23 cellular contexts compared by ENCODE assay signal in genomic region chr17:50906443-50906842, GRCh38. TPM values are rescaled to one million over a fixed set of nuclear protein-coding genes. Genes with fewer than 3 reads are reported as not detected.
DNase-seq lines count a peak whose midpoint lies in the region; ATAC-seq, FAIRE-seq and TF ChIP-seq lines count a peak whose summit lies in the region.
"Had no signal": no experiment of that assay in that cellular context is flagged by ENCODE, and none has a peak within 500 bp of the region (broad histone marks: within the 10 kb centered on the region; RNA-seq: fewer than 3 reads in every experiment).

No MANE protein-coding gene starts in this region.

- peak overlapping the region; percentile 80 for H3K27ac Mint-ChIP-seq in T-cell
- H3K27ac Mint-ChIP-seq in stimulated activated effector memory CD8-positive, alpha-beta T cell treated with anti-CD3 and anti-CD28 coated beads, Interleukin-12 subunit alpha, Interleukin-12 subunit beta, amount 100 ng/mL, for 72 hours, result peak overlapping the region; percentile 97

- H3K9ac ChIP-seq in SK-N-SH (no peak overlapping the region), kidney (ENCODE audit: low read length in 2 of 2) (no peak overlapping the region)
- H3K9ac ChIP-seq: KMS-11 had no signal

- no peaks in the 10 kb centered on the region for H3K79me2 ChIP-seq in SK-N-SH (ENCODE audit: insufficient read depth)

- peak; percentile 1; the same call in 1 of the 2 replicates for TF ChIP-seq RAD21 in SK-N-SH (IDR thresholded peaks at IDR 0.05; ENCODE audit: low read length)

- no peaks in the 10 kb centered on the region for H3K36me3 Mint-ChIP-seq in T-cell
- peaks cover 12% of the 10 kb centered on the region for H3K36me3 Mint-ChIP-seq in stimulated activated effector memory CD8-positive, alpha-beta T cell treated with anti-CD3 and anti-CD28 coated beads, Interleukin-12 subunit alpha, Interleukin-12 subunit beta, amount 100 ng/mL, for 72 hours
- H3K36me3 Mint-ChIP-seq: activated naive CD4-positive, alpha-beta T cell treated with anti-CD3 and anti-CD28 coated beads, Interleukin-2, amount 50 U/mL, for 24 hours had no signal

- H3K4me1 Mint-ChIP-seq in T-cell, result peaks cover 71 to 75% (median 74%) of the 10 kb centered on the region in 3 donors
- peaks cover 71% of the 10 kb centered on the region for H3K4me1 Mint-ChIP-seq in stimulated activated effector memory CD8-positive, alpha-beta T cell treated with anti-CD3 and anti-CD28 coated beads, Interleukin-12 subunit alpha, Interleukin-12 subunit beta, amount 100 ng/mL, for 72 hours

- H3K27me3 ChIP-seq in SK-N-SH (ENCODE audit: insufficient read depth), result no peaks in the 10 kb centered on the region

- peaks cover 4% of the 10 kb centered on the region for H3F3A ChIP-seq in SK-N-SH (replicated peaks; ENCODE audit: insufficient read depth)

- no peak for DNase-seq in SK-N-SH
- no peak for DNase-seq in T-cell
- peak; percentile 12 for DNase-seq in kidney
- DNase-seq in stimulated activated effector memory CD8-positive, alpha-beta T cell treated with anti-CD3 and anti-CD28 coated beads, Interleukin-12 subunit alpha, Interleukin-12 subunit beta, amount 100 ng/mL, for 72 hours (ENCODE audit: low spot score in 2 of 2), result no peak
- no peak for DNase-seq in activated CD4-positive, alpha-beta T cell treated with anti-CD3 and anti-CD28 coated beads, Interleukin-2, amount 50 U/mL, for 48 hours
- DNase-seq in NCI-H146 (lab: John Stamatoyannopoulos, UW), result no peak
- no peak for DNase-seq in NCI-H1092 treated with DMSO at 0.1 percent for 48 hours (lab: John Stamatoyannopoulos, UW)
- DNase-seq: activated T-cell treated with anti-CD3 and anti-CD28 coated beads, Interleukin-2, amount 50 U/mL, for 24 hours; DMS153; foreskin melanocyte; NCI-H1048; NCI-H2107; stimulated activated CD4-positive, alpha-beta T cell treated with anti-CD3 and anti-CD28 coated beads, Interleukin-2, amount 100 ng/mL, for 24 hours; substantia nigra had no signal

- H3K4me3 Mint-ChIP-seq in T-cell, result no peak overlapping the region
- H3K4me3 Mint-ChIP-seq in stimulated activated effector memory CD8-positive, alpha-beta T cell treated with anti-CD3 and anti-CD28 coated beads, Interleukin-12 subunit alpha, Interleukin-12 subunit beta, amount 100 ng/mL, for 72 hours, result no peak overlapping the region
- H3K4me3 Mint-ChIP-seq: activated naive CD4-positive, alpha-beta T cell treated with anti-CD3 and anti-CD28 coated beads, Interleukin-2, amount 50 U/mL, for 24 hours; activated T-cell treated with anti-CD3 and anti-CD28 coated beads, Interleukin-2, amount 50 U/mL, for 24 hours; dendritic cell treated with granulocyte-macrophage colony-stimulating factor and Interleukin-4, amounts not matched to agents 40 ng/mL and 50 ng/mL, for 4 days had no signal

- WGBS in SK-N-SH (ENCODE audit: low lambda C conversion rate), result 99% methylated on average over 4 of the region's 4 CpGs

- TF ChIP-seq CTCF in SK-N-SH (IDR thresholded peaks at IDR 0.05), result no peak
- no peak for TF ChIP-seq CTCF in kidney (IDR thresholded peaks at IDR 0.05; ENCODE audit: borderline replicate concordance, extremely low read depth, insufficient read depth)

- no peaks in the 10 kb centered on the region for H4K20me1 ChIP-seq in SK-N-SH (ENCODE audit: insufficient read depth)

- H3K4me1 ChIP-seq in SK-N-SH (ENCODE audit: control insufficient read depth in 1 of 2, insufficient read depth in 2 of 2, low read depth in 1 of 2, low read length in 1 of 2), result peaks cover 13 to 34% of the 10 kb centered on the region in 2 experiments
- H3K4me1 ChIP-seq in kidney (ENCODE audit: control insufficient read depth in 1 of 2, insufficient read depth in 1 of 2, low read depth in 1 of 2, low read length in 2 of 2), result peaks cover 43 to 52% of the 10 kb centered on the region in 2 donors

- H3K9me3 ChIP-seq in SK-N-SH, result no peaks in the 10 kb centered on the region
- no peaks in the 10 kb centered on the region for H3K9me3 ChIP-seq in kidney (ENCODE audit: control insufficient read depth in 1 of 2, low read length in 2 of 2)

- no peak overlapping the region for H3K4me2 ChIP-seq in SK-N-SH
- H3K4me2 ChIP-seq: KMS-11 had no signal

- POLR2A ChIA-PET in SK-N-SH (lab: Yijun Ruan, JAX), result interaction anchor here (0.6 to 4.9 kb wide), 6 partner anchors 13 to 187 kb away, joined by 3 to 106 read pairs (median 18); partner anchors contain the start of genes LUC7L3 and TOB1
- POLR2A ChIA-PET in T-cell (lab: Charles Lee), result interaction anchor here in 1 of 2 donors (0.7 kb wide), 1 partner anchor 44 kb away, joined by 4 read pairs; no protein-coding TSS in a partner anchor

- 0 out of 4 replicates have a peak, but pooled peaks of 1 of the 2 experiments have one; percentile 39 for TF ChIP-seq EP300 in SK-N-SH (IDR thresholded peaks at IDR 0.05; ENCODE audit: borderline replicate concordance in 1 of 2, low read depth in 1 of 2, low read length in 1 of 2)

- FAIRE-seq in kidney (lab: Jason Lieb, UNC), result no peak
- FAIRE-seq: A204.1, GM12892, TTC549 had no signal

- H3K27ac ChIP-seq in SK-N-SH (ENCODE audit: low read depth in 2 of 2, low read length in 1 of 2) (no peak overlapping the region; a peak in 1 of 4 replicates), kidney (ENCODE audit: low read depth in 2 of 2, low read length in 2 of 2) (peak overlapping the region; percentile 51 to 94)
- H3K27ac ChIP-seq: KMS-11, SK-N-MC had no signal

- H3K4me3 ChIP-seq in SK-N-SH (ENCODE audit: low read depth in 2 of 2, low read length in 1 of 2), result no peak overlapping the region
- no peak overlapping the region for H3K4me3 ChIP-seq in kidney (ENCODE audit: low read length in 2 of 2)
- H3K4me3 ChIP-seq: SK-N-MC had no signal

- H3K27me3 Mint-ChIP-seq in T-cell, result no peaks in the 10 kb centered on the region
- H3K27me3 Mint-ChIP-seq: activated naive CD4-positive, alpha-beta T cell treated with anti-CD3 and anti-CD28 coated beads, Interleukin-2, amount 50 U/mL, for 24 hours; activated T-cell treated with anti-CD3 and anti-CD28 coated beads, Interleukin-2, amount 50 U/mL, for 24 hours had no signal

- CTCF ChIA-PET in SK-N-SH (lab: Yijun Ruan, JAX), result interaction anchor here (2.3 to 5.8 kb wide), 7 partner anchors 11 to 53 kb away, joined by 12 to 72 read pairs (median 28); partner anchors contain the start of gene TOB1
- CTCF ChIA-PET in T-cell (lab: Charles Lee), result interaction anchor here in 1 of 2 donors (1.6 kb wide), 1 partner anchor 40 kb away, joined by 3 read pairs; the partner anchor contains the start of gene TOB1

- ATAC-seq in SK-N-SH treated with all-trans-retinoic acid at 6 μM for 48 hours (no peak), T-cell (replicated peaks in 1 of 4) (no peak)
- ATAC-seq in stimulated activated effector memory CD8-positive, alpha-beta T cell treated with anti-CD3 and anti-CD28 coated beads, Interleukin-12 subunit alpha, Interleukin-12 subunit beta, amount 100 ng/mL, for 72 hours, result no peak
- ATAC-seq: left lobe of liver had no signal

- H3K9me3 Mint-ChIP-seq in T-cell, result no peaks in the 10 kb centered on the region
- no peaks in the 10 kb centered on the region for H3K9me3 Mint-ChIP-seq in stimulated activated effector memory CD8-positive, alpha-beta T cell treated with anti-CD3 and anti-CD28 coated beads, Interleukin-12 subunit alpha, Interleukin-12 subunit beta, amount 100 ng/mL, for 72 hours
- H3K9me3 Mint-ChIP-seq: activated naive CD4-positive, alpha-beta T cell treated with anti-CD3 and anti-CD28 coated beads, Interleukin-2, amount 50 U/mL, for 24 hours; activated T-cell treated with anti-CD3 and anti-CD28 coated beads, Interleukin-2, amount 50 U/mL, for 24 hours; dendritic cell treated with granulocyte-macrophage colony-stimulating factor and Interleukin-4, amounts not matched to agents 40 ng/mL and 50 ng/mL, for 4 days had no signal

- intact Hi-C loops in kidney (cut with DNase I), result no loop called here

- H3K36me3 ChIP-seq in SK-N-SH (replicated peaks in 1 of 2; ENCODE audit: control insufficient read depth in 1 of 2, insufficient read depth in 2 of 2, low read length in 1 of 2) (no peaks in the 10 kb centered on the region), kidney (ENCODE audit: control insufficient read depth in 1 of 2, insufficient read depth in 2 of 2, low read length in 2 of 2) (no peaks in the 10 kb centered on the region)

- no peaks in the 10 kb centered on the region for H3K9me2 ChIP-seq in SK-N-SH

- no peak overlapping the region for H2AFZ ChIP-seq in SK-N-SH (ENCODE audit: low read depth)

TF ChIP-seq in SK-N-SH treated with all-trans-retinoic acid at 6 μM for 48 hours, 23 proteins besides CTCF, POLR2A, EP300 and RAD21:
- TF ChIP-seq ZNF8 (CRISPR knock-in tag; IDR thresholded peaks at IDR 0.05), result no peak
- no peak for TF ChIP-seq ZFP3 (CRISPR knock-in tag; IDR thresholded peaks at IDR 0.05)
- TF ChIP-seq ISL1 (CRISPR knock-in tag; IDR thresholded peaks at IDR 0.05), result no peak

RNA-seq across cellular contexts. Expression of gene TOB1, which starts 40.3 kb away (rescaled TPM):
- 19.3 and 21.8 TPM in 2 replicates for polyA plus RNA-seq in SK-N-SH (2012; rRNA removed)
- 18.3 and 22.8 TPM in 2 replicates for polyA plus RNA-seq in SK-N-SH (2012; cell fraction: cytosol; rRNA removed)
- 14.2 and 22.7 TPM in 2 replicates for polyA plus RNA-seq in SK-N-SH (2012; cell fraction: nucleus; rRNA removed)
- total RNA-seq in T-cell, result 100 to 1,000 TPM in 2 of 5 donors, 10 to 100 TPM in 3; 75.4 to 310 (median 92.6) TPM
- total RNA-seq in kidney, result 141 TPM
- 52.5 TPM for polyA plus RNA-seq in kidney (ENCODE audit: insufficient read depth, low read depth, low replicate concordance)

Comparison
In these comparisons a context has a peak if more than half of its experiments do, and no peak if none do; other contexts are left out.
1. H3K27ac ChIP-seq: peak in kidney (2 of 2); none in SK-N-SH (0 of 2).